Comparison of ENCODE assay signal across 9 cellular contexts in genomic region chr6:133242761-133243590, GRCh38. TPM values are rescaled to one million over a fixed set of nuclear protein-coding genes. Genes with fewer than 3 reads are reported as not detected.
A peak's percentile ranks its signal among the peaks of the same experiment; 100 is the strongest.
DNase-seq lines count a peak whose midpoint lies in the region; ATAC-seq and TF ChIP-seq lines count a peak whose summit lies in the region.
"Had no signal": no experiment of that assay in that cellular context is flagged by ENCODE, and none has a peak within 500 bp of the region (broad histone marks: within the 10 kb centered on the region; RNA-seq: fewer than 3 reads in every experiment).

No MANE protein-coding gene starts in this region.

- DNase-seq in HPDE6-E6E7 (ENCODE audit: extremely low spot score) (peak; percentile 14), SK-MEL-5 (ENCODE audit: low read depth, low spot score) (peak; percentile 56), hepatic stellate cell (ENCODE audit: low spot score) (peak; percentile 1), GM10248 (ENCODE audit: extremely low spot score) (no peak)
- no peak for DNase-seq in activated CD4-positive, alpha-beta memory T cell treated with anti-CD3 and anti-CD28 coated beads, Interleukin-2, amount 10 ng/mL, durations not matched to agents 7 days and 5 days

- TF ChIP-seq CTCF in GM10248 (IDR thresholded peaks at IDR 0.05; ENCODE audit: control extremely low read depth, extremely low read depth, low read depth, missing control alignments): no peak

- POLR2A ChIA-PET in activated CD4-positive, alpha-beta memory T cell treated with anti-CD3 and anti-CD28 coated beads, Interleukin-2, amount 10 ng/mL, durations not matched to agents 7 days and 5 days (lab: Charles Lee): no interaction called here
- POLR2A ChIA-PET in GM10248 (lab: Yijun Ruan, JAX): no interaction called here

- CTCF ChIA-PET in activated CD4-positive, alpha-beta memory T cell treated with anti-CD3 and anti-CD28 coated beads, Interleukin-2, amount 10 ng/mL, durations not matched to agents 7 days and 5 days (lab: Charles Lee): no interaction called here
- CTCF ChIA-PET in GM10248 (lab: Yijun Ruan, JAX): no interaction called here

- no peaks in the 10 kb centered on the region for H3K9me3 ChIP-seq in skeletal muscle tissue (ENCODE audit: control insufficient read depth in 3 of 3, low read length in 3 of 3)

- peaks cover 8% of the 10 kb centered on the region for H3K4me1 Mint-ChIP-seq in activated CD4-positive, alpha-beta memory T cell treated with anti-CD3 and anti-CD28 coated beads, Interleukin-2, amount 10 ng/mL, durations not matched to agents 7 days and 5 days

- H3K4me3 Mint-ChIP-seq in activated CD4-positive, alpha-beta memory T cell treated with anti-CD3 and anti-CD28 coated beads, Interleukin-2, amount 10 ng/mL, durations not matched to agents 7 days and 5 days: no peak overlapping the region

- H3K27ac ChIP-seq in skeletal muscle tissue (ENCODE audit: low read depth, low read length): peak overlapping the region; percentile 92

- peak overlapping the region; percentile 88 to 96 (median 91) for H3K9ac ChIP-seq in skeletal muscle tissue (ENCODE audit: low read depth in 1 of 3, low read length in 3 of 3)

- peaks cover 4 to 17% (median 13%) of the 10 kb centered on the region in 3 donors for H3K4me1 ChIP-seq in skeletal muscle tissue (ENCODE audit: control insufficient read depth in 3 of 3, insufficient read depth in 3 of 3, low read length in 3 of 3)

- no peaks in the 10 kb centered on the region for H3K36me3 ChIP-seq in skeletal muscle tissue (ENCODE audit: control insufficient read depth in 3 of 3, insufficient read depth in 3 of 3, low read length in 3 of 3)

- peaks cover 0 to 3% (median 2%) of the 10 kb centered on the region in 3 donors for H3K27me3 ChIP-seq in skeletal muscle tissue (ENCODE audit: control insufficient read depth in 3 of 3, insufficient read depth in 3 of 3, low read length in 3 of 3)

- no peaks in the 10 kb centered on the region for H3K9me3 Mint-ChIP-seq in activated CD4-positive, alpha-beta memory T cell treated with anti-CD3 and anti-CD28 coated beads, Interleukin-2, amount 10 ng/mL, durations not matched to agents 7 days and 5 days
- H3K9me3 Mint-ChIP-seq: IgD-negative memory B cell had no signal

- H3K27ac Mint-ChIP-seq in activated CD4-positive, alpha-beta memory T cell treated with anti-CD3 and anti-CD28 coated beads, Interleukin-2, amount 10 ng/mL, durations not matched to agents 7 days and 5 days: no peak overlapping the region

- peak overlapping the region; percentile 73 to 86 (median 79) for H3K4me3 ChIP-seq in skeletal muscle tissue (ENCODE audit: low read length in 3 of 3)

- H3K27me3 Mint-ChIP-seq in activated CD4-positive, alpha-beta memory T cell treated with anti-CD3 and anti-CD28 coated beads, Interleukin-2, amount 10 ng/mL, durations not matched to agents 7 days and 5 days: peaks cover 52% of the 10 kb centered on the region

- in situ Hi-C loops in SK-MEL-5 (cut with HindIII; ENCODE audit: low pct_unique_long_range_greater_than_20kb, low sequenced_read_pairs): no loop called here

- ATAC-seq in GM21529 (IDR thresholded peaks at IDR 0.05; ENCODE audit: unreplicated experiment): no peak
- no peak for ATAC-seq in HG02973 (IDR thresholded peaks at IDR 0.05; ENCODE audit: unreplicated experiment)

- no peaks in the 10 kb centered on the region for H3K36me3 Mint-ChIP-seq in activated CD4-positive, alpha-beta memory T cell treated with anti-CD3 and anti-CD28 coated beads, Interleukin-2, amount 10 ng/mL, durations not matched to agents 7 days and 5 days (ENCODE audit: low read depth)
- H3K36me3 Mint-ChIP-seq: IgD-negative memory B cell had no signal

RNA-seq across cellular contexts. Expression of gene EYA4, which starts 1.8 kb away (rescaled TPM):
- 52.9 and 55.3 TPM in 2 replicates for total RNA-seq in SK-MEL-5 (2014; rRNA removed; shearing (Covaris generic))
- 39.4 and 57.1 TPM in 2 replicates for polyA plus RNA-seq in SK-MEL-5 (2015; cell fraction: cytosol; rRNA removed)
- 196 and 221 TPM in 2 replicates for polyA plus RNA-seq in SK-MEL-5 (2015; cell fraction: nucleus; rRNA removed)
- total RNA-seq in skeletal muscle tissue: 40.2 TPM
- total RNA-seq in activated CD4-positive, alpha-beta memory T cell treated with anti-CD3 and anti-CD28 coated beads, Interleukin-2, amount 10 ng/mL, durations not matched to agents 7 days and 5 days: not detected
- polyA plus RNA-seq: IgD-negative memory B cell had no signal

Comparison
In these comparisons a context has a peak if more than half of its experiments do, and no peak if none do; other contexts are left out.
1. DNase-seq: peak in HPDE6-E6E7 (single experiment), SK-MEL-5 (single experiment) and hepatic stellate cell (single experiment); none in activated CD4-positive, alpha-beta memory T cell treated with anti-CD3 and anti-CD28 coated beads, Interleukin-2, amount 10 ng/mL, durations not matched to agents 7 days and 5 days (single experiment) and GM10248 (single experiment).
2. RNA of gene EYA4, which starts 1.8 kb away (total RNA-seq): 52.9 to 55.3 TPM in SK-MEL-5 and 40.2 TPM in skeletal muscle tissue (single experiment); not detected in activated CD4-positive, alpha-beta memory T cell treated with anti-CD3 and anti-CD28 coated beads, Interleukin-2, amount 10 ng/mL, durations not matched to agents 7 days and 5 days; every median in the first group is over 10 times any median in the second.